8 cellular contexts compared by ENCODE assay signal in genomic region chr2:88753833-88754584, GRCh38.
DNase-seq lines count a peak whose midpoint lies in the region; ATAC-seq and TF ChIP-seq lines count a peak whose summit lies in the region.

No MANE protein-coding gene starts in this region.

- H3K27me3 Mint-ChIP-seq in memory B cell, result no peaks in the 10 kb centered on the region

- H3F3A ChIP-seq in PC-9 (ENCODE audit: insufficient read depth, low read depth), result no peaks in the 10 kb centered on the region

- 0 out of 2 replicates have a peak, but pooled peaks cover 9% of the 10 kb centered on the region for H3K36me3 ChIP-seq in PC-9 (ENCODE audit: low read depth)

- H3K9me3 ChIP-seq in PC-9 (ENCODE audit: insufficient read depth, low read depth), result peaks cover 5% of the 10 kb centered on the region

- no peak overlapping the region for H2AFZ ChIP-seq in PC-9

- intact Hi-C loops in PC-9 (cut with micrococcal nuclease; ENCODE audit: unreplicated experiment), result no loop called here

- no peak overlapping the region for H3K4me2 ChIP-seq in PC-9

- no peaks in the 10 kb centered on the region for H3K9me2 ChIP-seq in PC-9 (ENCODE audit: insufficient read depth)

- peaks cover 25% of the 10 kb centered on the region for H3K36me3 Mint-ChIP-seq in memory B cell

- TF ChIP-seq CTCF in PC-9 (conservative IDR thresholded peaks at IDR 0.05), result no peak

- H3K4me1 Mint-ChIP-seq in memory B cell, result peaks cover 9% of the 10 kb centered on the region

- no peak overlapping the region for H3K4me3 Mint-ChIP-seq in memory B cell

- peaks cover 5% of the 10 kb centered on the region for H3K9me3 Mint-ChIP-seq in memory B cell

- POLR2A ChIA-PET in PC-9 (lab: Charles Lee; ENCODE audit: unreplicated experiment), result no interaction called here
- POLR2A ChIA-PET in HEK293T (lab: Yijun Ruan, JAX), result no interaction called here

- DNase-seq in NCI-H345 (lab: John Stamatoyannopoulos, UW) (peak; percentile 66), NCI-H345 treated with DMSO at 0.1 percent for 48 hours (lab: John Stamatoyannopoulos, UW; ENCODE audit: unreplicated experiment) (no peak), PC-9 (no peak), memory B cell (ENCODE audit: low spot score in 2 of 2) (peak; percentile 25 to 35), NCI-H510A (lab: John Stamatoyannopoulos, UW) (no peak), NOMO-1 treated with dmso at 0.1 percent for 144 hours (lab: John Stamatoyannopoulos, UW; ENCODE audit: unreplicated experiment) (no peak), HEK293T (ENCODE audit: extremely low spot score) (no peak)

- CTCF ChIA-PET in PC-9 (lab: Charles Lee), result interaction anchor here (0.6 kb wide), 1 partner anchor 17 kb away, joined by 6 read pairs; no protein-coding TSS in a partner anchor
- CTCF ChIA-PET in HEK293T (lab: Yijun Ruan, JAX), result no interaction called here

- H4K20me1 ChIP-seq in PC-9 (ENCODE audit: insufficient read depth), result no peaks in the 10 kb centered on the region

- ATAC-seq in HG02763 (IDR thresholded peaks at IDR 0.05; ENCODE audit: unreplicated experiment) (peak; percentile 81), memory B cell (ENCODE audit: low read depth) (peak; percentile 91)

- peaks cover 4% of the 10 kb centered on the region; the same call in 1 of the 2 replicates for H3K4me1 ChIP-seq in PC-9 (replicated peaks; ENCODE audit: insufficient read depth)

- H3K27ac ChIP-seq in PC-9, result peak overlapping the region; percentile 23; the same call in 1 of the 2 replicates

- peak overlapping the region; percentile 87 for H3K27ac Mint-ChIP-seq in memory B cell

- no TSS peak for BruUV-seq in PC-9 (replicated peaks; lab: Mats Ljungman, UMichigan)

- H3K79me2 ChIP-seq in PC-9 (ENCODE audit: low read depth), result no peaks in the 10 kb centered on the region

- H3K4me3 ChIP-seq in PC-9, result no peak overlapping the region

- H3K27me3 ChIP-seq in PC-9 (ENCODE audit: insufficient read depth, low read depth), result no peaks in the 10 kb centered on the region

TF ChIP-seq in HEK293T, 16 proteins besides CTCF, POLR2A, EP300 and RAD21:
- TF ChIP-seq FOXA1 (IDR thresholded peaks at IDR 0.05) (no peak), NFRKB (IDR thresholded peaks at IDR 0.05) (no peak), CTBP1 (IDR thresholded peaks at IDR 0.05; ENCODE audit: borderline replicate concordance) (no peak), ZNF384 (IDR thresholded peaks at IDR 0.05) (no peak), PKNOX1 (IDR thresholded peaks at IDR 0.05) (no peak), LEF1 (IDR thresholded peaks at IDR 0.05; ENCODE audit: borderline replicate concordance) (no peak), SUZ12 (IDR thresholded peaks at IDR 0.05) (no peak), FOXM1 (IDR thresholded peaks at IDR 0.05; ENCODE audit: borderline replicate concordance) (no peak), ELF4 (IDR thresholded peaks at IDR 0.05) (no peak), FOXK2 (IDR thresholded peaks at IDR 0.05) (no peak), SP1 (IDR thresholded peaks at IDR 0.05) (no peak), HDGF (IDR thresholded peaks at IDR 0.05; ENCODE audit: borderline replicate concordance) (no peak), L3MBTL2 (conservative IDR thresholded peaks at IDR 0.05) (no peak), TARDBP (IDR thresholded peaks at IDR 0.05) (no peak), ARNT (IDR thresholded peaks at IDR 0.05) (no peak)

Comparison
In these comparisons a context has a peak if more than half of its experiments do, and no peak if none do; other contexts are left out.
1. DNase-seq: peak in NCI-H345 (single experiment) and memory B cell (2 of 2); none in NCI-H345 treated with DMSO at 0.1 percent for 48 hours (single experiment), PC-9 (0 of 2), NCI-H510A (single experiment), NOMO-1 treated with dmso at 0.1 percent for 144 hours (single experiment) and HEK293T (single experiment).